In the genomic region with DNA sequence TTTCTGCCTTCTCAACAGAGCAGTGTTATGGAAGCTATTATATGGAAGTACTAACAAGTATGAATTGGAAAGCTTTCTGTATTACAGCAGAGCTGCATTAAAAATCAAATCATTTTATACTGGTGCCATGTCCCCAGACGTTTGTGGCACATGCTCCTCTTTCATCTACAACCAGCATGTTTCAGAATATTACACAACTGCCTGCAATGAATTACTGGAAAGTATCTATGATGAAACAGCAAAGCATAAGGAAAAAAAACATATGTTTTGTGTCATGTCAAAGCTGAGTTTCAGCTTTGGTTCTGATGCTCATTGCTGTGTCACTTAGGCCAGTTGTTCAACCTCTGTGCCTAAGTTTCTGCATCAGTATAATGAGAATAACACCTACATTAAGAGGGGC, we compare ENCODE assay signal across 16 cellular contexts.
"Had no signal": no experiment of that assay in that cellular context is flagged by ENCODE, and none has a peak within 500 bp of the region (broad histone marks: within the 10 kb centered on the region; RNA-seq: fewer than 3 reads in every experiment).

No MANE protein-coding gene starts in this region.

- DNase-seq: activated CD4-positive, alpha-beta T cell treated with anti-CD3 and anti-CD28 coated beads for 48 hours; activated CD4-positive, CD25-positive, alpha-beta regulatory T cell; activated CD8-positive, alpha-beta T cell treated with anti-CD3 and anti-CD28 coated beads for 36 hours; activated naive CD4-positive, alpha-beta T cell treated with Interleukin-2 at 50 U/mL for 16 hours; activated T-cell treated with anti-CD3 and anti-CD28 coated beads, Interleukin-2, amount 50 U/mL, for 24 hours; body of pancreas; caudate nucleus; effector memory CD8-positive, alpha-beta T cell; foreskin melanocyte; glutamatergic neuron; hippocampal formation; lower lobe of right lung; stimulated activated CD4-positive, alpha-beta T cell treated with anti-CD3 and anti-CD28 coated beads, Interleukin-4, amount 100 ng/mL, for 4 hours; stimulated activated naive B cell treated with anti-CD40 and anti-IgM and Interleukin-4, amounts not matched to agents 10 μg/mL and 1 μg/mL and 100 μg/mL, for 72 hours; thyroid gland had no signal

- H3K9me3 ChIP-seq: body of pancreas, lower lobe of right lung, thyroid gland had no signal

- H2AFZ ChIP-seq: parathyroid adenoma had no signal

- H3K36me3 ChIP-seq: lower lobe of right lung, thyroid gland had no signal

- H3K27ac ChIP-seq: body of pancreas, lower lobe of right lung, parathyroid adenoma, thyroid gland had no signal

- H3K27me3 ChIP-seq: body of pancreas, thyroid gland had no signal

- H3K4me3 ChIP-seq: body of pancreas, lower lobe of right lung, thyroid gland had no signal

- H3K9ac ChIP-seq: parathyroid adenoma had no signal

- H3K4me1 ChIP-seq: body of pancreas, lower lobe of right lung, parathyroid adenoma, thyroid gland had no signal
